ENCODE assay signal across 11 cellular contexts in the genomic region with DNA sequence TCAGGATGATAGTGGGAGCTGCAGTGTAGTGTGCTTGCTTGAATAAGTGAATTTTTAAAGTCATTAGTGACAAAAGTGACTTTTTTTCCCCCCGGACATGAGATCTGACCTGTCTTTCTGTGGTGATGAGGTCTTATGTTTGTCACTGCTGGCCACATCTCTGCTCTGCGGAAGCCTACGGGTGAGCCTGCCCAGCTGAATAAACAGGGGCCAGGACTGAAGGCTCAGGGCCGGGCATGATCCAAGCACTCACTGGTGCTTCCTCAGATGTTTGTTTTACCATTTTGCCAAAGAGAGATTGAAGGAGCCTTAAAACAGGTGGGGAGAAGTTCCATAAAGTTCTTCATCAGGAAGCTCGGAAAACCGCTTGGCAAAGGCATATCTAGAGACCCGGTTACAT.
"Had no signal": no experiment of that assay in that cellular context is flagged by ENCODE, and none has a peak within 500 bp of the region (broad histone marks: within the 10 kb centered on the region; RNA-seq: fewer than 3 reads in every experiment).

No MANE protein-coding gene starts in this region.

- H3K27ac ChIP-seq: hepatocyte, psoas muscle had no signal

- H3K27me3 ChIP-seq: breast epithelium, hepatocyte, sigmoid colon had no signal

- H3K4me3 ChIP-seq: hepatocyte, psoas muscle had no signal

- DNase-seq: activated CD4-positive, alpha-beta T cell treated with anti-CD3 and anti-CD28 coated beads, Interleukin-2, amount 10 ng/mL, durations not matched to agents 24 days and 14 days; activated CD4-positive, CD25-positive, alpha-beta regulatory T cell; activated CD8-positive, alpha-beta memory T cell treated with anti-CD3 and anti-CD28 coated beads, Interleukin-2, amount 50 U/mL, for 48 hours; activated naive CD8-positive, alpha-beta T cell treated with anti-CD3 and anti-CD28 coated beads for 36 hours; psoas muscle; sigmoid colon; stimulated activated CD4-positive, alpha-beta T cell treated with anti-CD3 and anti-CD28 coated beads, Interleukin-12 subunit alpha, Interleukin-12 subunit beta, amount 100 ng/mL, for 4 hours; stimulated activated CD4-positive, alpha-beta T cell treated with anti-CD3 and anti-CD28 coated beads, Interleukin-2, amount 100 ng/mL, for 24 hours had no signal

- H3K9me3 ChIP-seq: breast epithelium, psoas muscle, sigmoid colon had no signal

- H3K79me2 ChIP-seq: hepatocyte had no signal

- H3K4me2 ChIP-seq: hepatocyte had no signal

- ATAC-seq: activated CD8-positive, alpha-beta T cell treated with anti-CD3 and anti-CD28 coated beads, Interleukin-2, amount 10 ng/mL, durations not matched to agents 7 days and 5 days; psoas muscle had no signal

- H3K36me3 ChIP-seq: breast epithelium, sigmoid colon had no signal

- H3K4me1 ChIP-seq: breast epithelium had no signal

- H2AFZ ChIP-seq: hepatocyte had no signal
